ENCODE assay signal across 1 cellular context in genomic region chr6:108169801-108170606, GRCh38.
TF ChIP-seq lines count a peak whose summit lies in the region.

No MANE protein-coding gene starts in this region.

TF ChIP-seq in endothelial cell of umbilical vein, 7 proteins besides CTCF, POLR2A, EP300 and RAD21:
- peak; percentile 25 for TF ChIP-seq EZH2 (IDR thresholded peaks at IDR 0.05; ENCODE audit: borderline replicate concordance, low read depth, low read length, severe bottlenecking)
- TF ChIP-seq JUN (IDR thresholded peaks at IDR 0.05; ENCODE audit: borderline replicate concordance, insufficient read depth, insufficient read length, low read depth) = no peak
TF ChIP-seq in endothelial cell of umbilical vein: peak in this region for 1.
